In genomic region chr2:37870829-37871228, GRCh38 we compare ENCODE assay signal across 18 cellular contexts. TPM values are rescaled to one million over a fixed set of nuclear protein-coding genes. Genes with fewer than 3 reads are reported as not detected.
DNase-seq lines count a peak whose midpoint lies in the region; ATAC-seq, FAIRE-seq and TF ChIP-seq lines count a peak whose summit lies in the region.
"Had no signal": no experiment of that assay in that cellular context is flagged by ENCODE, and none has a peak within 500 bp of the region (broad histone marks: within the 10 kb centered on the region; RNA-seq: fewer than 3 reads in every experiment).

No MANE protein-coding gene starts in this region.

- no peak overlapping the region for H3K14ac ChIP-seq in trophoblast cell (ENCODE audit: low read length)

- H3K4me3 ChIP-seq in trophoblast cell (ENCODE audit: low read depth, low read length): no peak overlapping the region
- H3K4me3 ChIP-seq: colonic mucosa, lung, pancreas had no signal

- H3K27ac Mint-ChIP-seq in activated naive CD8-positive, alpha-beta T cell treated with anti-CD3 and anti-CD28 coated beads, Interleukin-2, amount 50 U/mL, for 24 hours: peak overlapping the region; percentile 99

- peaks cover 8% of the 10 kb centered on the region for H3K79me1 ChIP-seq in trophoblast cell (ENCODE audit: low read length)

- no peaks in the 10 kb centered on the region for H3K27me3 ChIP-seq in trophoblast cell (ENCODE audit: insufficient read depth, low read length)
- H3K27me3 ChIP-seq: colonic mucosa, pancreas had no signal

- H3K36me3 Mint-ChIP-seq in activated naive CD8-positive, alpha-beta T cell treated with anti-CD3 and anti-CD28 coated beads, Interleukin-2, amount 50 U/mL, for 24 hours (ENCODE audit: low read depth): no peaks in the 10 kb centered on the region

- H3K4ac ChIP-seq in trophoblast cell (ENCODE audit: low read depth, low read length): no peak overlapping the region

- H4K12ac ChIP-seq in trophoblast cell (ENCODE audit: low read depth, low read length): no peak overlapping the region

- peaks cover 5% of the 10 kb centered on the region for H3K27me3 Mint-ChIP-seq in activated naive CD8-positive, alpha-beta T cell treated with anti-CD3 and anti-CD28 coated beads, Interleukin-2, amount 50 U/mL, for 24 hours

- H3K18ac ChIP-seq in trophoblast cell (ENCODE audit: low read length): no peak overlapping the region

- no peaks in the 10 kb centered on the region for H3K9me3 ChIP-seq in trophoblast cell (ENCODE audit: insufficient read depth, low read depth, low read length)
- H3K9me3 ChIP-seq: colonic mucosa, pancreas had no signal

- H3K27ac ChIP-seq in trophoblast cell (ENCODE audit: low read depth, low read length): peak overlapping the region; percentile 73
- H3K27ac ChIP-seq: C4-2B, colonic mucosa, pancreas had no signal

- H3K79me2 ChIP-seq in trophoblast cell (ENCODE audit: control insufficient read depth, insufficient read depth, low read length, poor library complexity): no peaks in the 10 kb centered on the region

- H4K91ac ChIP-seq in trophoblast cell (ENCODE audit: low read depth, low read length): peak overlapping the region; percentile 21

- no peak overlapping the region for H2BK12ac ChIP-seq in trophoblast cell (ENCODE audit: low read length)

- H2BK120ac ChIP-seq in trophoblast cell (ENCODE audit: insufficient read depth, low read length, poor library complexity): peak overlapping the region; percentile 5

- no peak overlapping the region for H3K23ac ChIP-seq in trophoblast cell (ENCODE audit: low read length)

- no peaks in the 10 kb centered on the region for H3K36me3 ChIP-seq in trophoblast cell (ENCODE audit: control insufficient read depth in 1 of 2, insufficient read depth in 2 of 2, low read length in 2 of 2)
- H3K36me3 ChIP-seq: colonic mucosa, pancreas had no signal

- no peak overlapping the region for H4K8ac ChIP-seq in trophoblast cell (ENCODE audit: low read depth, low read length)

- H2BK5ac ChIP-seq in trophoblast cell (ENCODE audit: low read depth, low read length, poor library complexity): peak overlapping the region; percentile 58

- H3K4me2 ChIP-seq in trophoblast cell (ENCODE audit: low read length): peak overlapping the region; percentile 34

- peak; percentile 27 for FAIRE-seq in GM12892 (lab: Jason Lieb, UNC)
- FAIRE-seq: G401.6, pancreas had no signal

- no peak overlapping the region for H3K9ac ChIP-seq in trophoblast cell (ENCODE audit: low read length)

- H3K9me3 Mint-ChIP-seq in activated naive CD8-positive, alpha-beta T cell treated with anti-CD3 and anti-CD28 coated beads, Interleukin-2, amount 50 U/mL, for 24 hours: no peaks in the 10 kb centered on the region
- H3K9me3 Mint-ChIP-seq: activated CD4-positive, alpha-beta T cell treated with anti-CD3 and anti-CD28 coated beads, Interleukin-2, amount 10 ng/mL, durations not matched to agents 7 days and 5 days; T-helper 1 cell treated with Interleukin-12 subunit alpha and Interleukin-12 subunit beta and Interleukin-4 antibody, amounts not matched to agents 30 μg/mL and 1 μg/mL, for 36 hours had no signal

- DNase-seq in GM12892 (ENCODE audit: insufficient read length) (no peak), fibroblast of peridontal ligament (ENCODE audit: extremely low read depth) (peak; percentile 67), trophoblast cell (peak in 1 of 2 donors; percentile 45), HuH-7.5 (ENCODE audit: low spot score) (no peak), NCI-H526 treated with DMSO at 0.1 percent for 48 hours (lab: John Stamatoyannopoulos, UW) (no peak)
- no peak for DNase-seq in activated naive CD8-positive, alpha-beta T cell treated with anti-CD3 and anti-CD28 coated beads, Interleukin-2, amount 50 U/mL, for 24 hours
- no peak for DNase-seq in stimulated activated naive CD4-positive, alpha-beta T cell treated with Interleukin-2 at 50 U/mL for 16 hours (lab: John Stamatoyannopoulos, UW)
- DNase-seq: activated CD4-positive, alpha-beta T cell treated with anti-CD3 and anti-CD28 coated beads, Interleukin-2, amount 10 ng/mL, durations not matched to agents 7 days and 5 days; activated naive CD4-positive, alpha-beta T cell treated with Interleukin-2 at 50 U/mL for 16 hours; colonic mucosa; NCI-H1048; pancreas; stimulated activated CD4-positive, alpha-beta T cell treated with anti-CD3 and anti-CD28 coated beads, Interleukin-1b, Interleukin-23, amount 100 ng/mL, for 48 hours had no signal

- ATAC-seq in activated naive CD8-positive, alpha-beta T cell treated with anti-CD3 and anti-CD28 coated beads, Interleukin-2, amount 50 U/mL, for 24 hours: no peak
- ATAC-seq in HG02970 (IDR thresholded peaks at IDR 0.05; ENCODE audit: low FRiP score, unreplicated experiment): no peak

- no peak overlapping the region for H3K4me3 Mint-ChIP-seq in activated naive CD8-positive, alpha-beta T cell treated with anti-CD3 and anti-CD28 coated beads, Interleukin-2, amount 50 U/mL, for 24 hours
- H3K4me3 Mint-ChIP-seq: activated CD4-positive, alpha-beta T cell treated with anti-CD3 and anti-CD28 coated beads, Interleukin-2, amount 10 ng/mL, durations not matched to agents 7 days and 5 days; T-helper 1 cell treated with Interleukin-12 subunit alpha and Interleukin-12 subunit beta and Interleukin-4 antibody, amounts not matched to agents 30 μg/mL and 1 μg/mL, for 36 hours had no signal

- TF ChIP-seq POLR2A in GM12892 (IDR thresholded peaks at IDR 0.05; ENCODE audit: low read depth, low read length): no peak

- H3K4me1 Mint-ChIP-seq in activated naive CD8-positive, alpha-beta T cell treated with anti-CD3 and anti-CD28 coated beads, Interleukin-2, amount 50 U/mL, for 24 hours: peaks cover 46% of the 10 kb centered on the region

- peaks cover 16 to 36% of the 10 kb centered on the region in 2 experiments for H3K4me1 ChIP-seq in trophoblast cell (ENCODE audit: control insufficient read depth in 1 of 2, insufficient read depth in 2 of 2, low read length in 2 of 2)
- H3K4me1 ChIP-seq: colonic mucosa had no signal

- H2AFZ ChIP-seq in trophoblast cell (ENCODE audit: insufficient read depth, low read length, poor library complexity): no peak overlapping the region

- H2AK5ac ChIP-seq in trophoblast cell (ENCODE audit: low read length): no peak overlapping the region

- WGBS in trophoblast cell (ENCODE audit: extremely low coverage, insufficient coverage, insufficient read length): no CpG with 5 or more reads among the region's 4 CpGs

RNA-seq across cellular contexts. Expression of gene RMDN2, which starts 54.3 kb away (rescaled TPM):
- polyA plus RNA-seq in GM12892 (2012; ENCODE audit: missing spikeins): 9.3 TPM
- polyA plus RNA-seq in trophoblast cell (2013): 1.0 and 1.1 TPM in 2 replicates
